Comparison of ENCODE assay signal across 25 cellular contexts in genomic region chr7:138207555-138207971, GRCh38.
"Had no signal": no experiment of that assay in that cellular context is flagged by ENCODE, and none has a peak within 500 bp of the region (broad histone marks: within the 10 kb centered on the region; RNA-seq: fewer than 3 reads in every experiment).

No MANE protein-coding gene starts in this region.

- DNase-seq: activated CD4-positive, alpha-beta memory T cell treated with anti-CD3 and anti-CD28 coated beads for 36 hours; activated CD4-positive, alpha-beta T cell treated with anti-CD3 and anti-CD28 coated beads for 4 hours; activated CD4-positive, CD25-positive, alpha-beta regulatory T cell; activated CD8-positive, alpha-beta memory T cell treated with anti-CD3 and anti-CD28 coated beads, Interleukin-2, amount 10 ng/mL, durations not matched to agents 7 days and 5 days; activated gamma-delta T cell; activated naive CD4-positive, alpha-beta T cell treated with anti-CD3 and anti-CD28 coated beads, Interleukin-2, amount 50 U/mL, for 16 hours; activated naive CD8-positive, alpha-beta T cell treated with anti-CD3 and anti-CD28 coated beads, Interleukin-2, amount 50 U/mL, for 24 hours; cerebellar nuclear complex; cortex of kidney; effector CD8-positive, alpha-beta T cell; foreskin melanocyte; islet precursor cell; left cardiac atrium; mesenchymal stem cell; naive B cell; posterior cingulate gyrus; right lobe of liver; small intestine; stimulated activated CD4-positive, alpha-beta T cell treated with anti-CD3 and anti-CD28 coated beads, Interleukin-2, amount 100 ng/mL, for 24 hours; stimulated activated naive CD8-positive, alpha-beta T cell treated with anti-CD3 and anti-CD28 coated beads, Interleukin-15, amount 100 ng/mL, for 72 hours; tibial artery had no signal

- H3K27ac Mint-ChIP-seq: activated CD4-positive, alpha-beta memory T cell treated with anti-CD3 and anti-CD28 coated beads for 36 hours; activated CD8-positive, alpha-beta memory T cell treated with anti-CD3 and anti-CD28 coated beads, Interleukin-2, amount 10 ng/mL, durations not matched to agents 7 days and 5 days; activated naive CD8-positive, alpha-beta T cell treated with anti-CD3 and anti-CD28 coated beads, Interleukin-2, amount 50 U/mL, for 24 hours; activated T-helper 1 cell treated with anti-CD3 and anti-CD28 coated beads, Interleukin-12 subunit alpha, Interleukin-12 subunit beta, Interleukin-2, Interleukin-4 antibody, amounts not matched to agents 30 ng/mL and 10 ng/mL and 1 ng/mL, durations not matched to agents 14 hours and 24 hours and 36 hours; stimulated activated effector memory CD8-positive, alpha-beta T cell treated with anti-CD3 and anti-CD28 coated beads, Interleukin-12 subunit alpha, Interleukin-12 subunit beta, amount 100 ng/mL, for 72 hours; stimulated activated naive CD8-positive, alpha-beta T cell treated with anti-CD3 and anti-CD28 coated beads, Interleukin-15, amount 100 ng/mL, for 72 hours; T-helper 1 cell treated with Interleukin-12 subunit alpha and Interleukin-12 subunit beta and Interleukin-4 antibody, amounts not matched to agents 30 μg/mL and 1 μg/mL, for 36 hours had no signal

- H3K4me1 Mint-ChIP-seq: activated CD8-positive, alpha-beta memory T cell treated with anti-CD3 and anti-CD28 coated beads, Interleukin-2, amount 10 ng/mL, durations not matched to agents 7 days and 5 days; activated naive CD8-positive, alpha-beta T cell treated with anti-CD3 and anti-CD28 coated beads, Interleukin-2, amount 50 U/mL, for 24 hours; stimulated activated effector memory CD8-positive, alpha-beta T cell treated with anti-CD3 and anti-CD28 coated beads, Interleukin-12 subunit alpha, Interleukin-12 subunit beta, amount 100 ng/mL, for 72 hours; stimulated activated naive CD8-positive, alpha-beta T cell treated with anti-CD3 and anti-CD28 coated beads, Interleukin-15, amount 100 ng/mL, for 72 hours had no signal

- H3K4me3 ChIP-seq: right lobe of liver, tibial artery had no signal

- H3K27me3 Mint-ChIP-seq: stimulated activated naive CD8-positive, alpha-beta T cell treated with anti-CD3 and anti-CD28 coated beads, Interleukin-15, amount 100 ng/mL, for 72 hours had no signal

- H3K9me3 Mint-ChIP-seq: activated CD4-positive, alpha-beta memory T cell treated with anti-CD3 and anti-CD28 coated beads for 36 hours; activated naive CD8-positive, alpha-beta T cell treated with anti-CD3 and anti-CD28 coated beads, Interleukin-2, amount 50 U/mL, for 24 hours; activated T-helper 1 cell treated with anti-CD3 and anti-CD28 coated beads, Interleukin-12 subunit alpha, Interleukin-12 subunit beta, Interleukin-2, Interleukin-4 antibody, amounts not matched to agents 30 ng/mL and 10 ng/mL and 1 ng/mL, durations not matched to agents 14 hours and 24 hours and 36 hours; naive B cell; stimulated activated effector memory CD8-positive, alpha-beta T cell treated with anti-CD3 and anti-CD28 coated beads, Interleukin-12 subunit alpha, Interleukin-12 subunit beta, amount 100 ng/mL, for 72 hours; stimulated activated naive CD8-positive, alpha-beta T cell treated with anti-CD3 and anti-CD28 coated beads, Interleukin-15, amount 100 ng/mL, for 72 hours; T-helper 1 cell treated with Interleukin-12 subunit alpha and Interleukin-12 subunit beta and Interleukin-4 antibody, amounts not matched to agents 30 μg/mL and 1 μg/mL, for 36 hours had no signal

- H3K27ac ChIP-seq: right lobe of liver, tibial artery had no signal

- H3K9me3 ChIP-seq: right lobe of liver, tibial artery had no signal

- H3K27me3 ChIP-seq: right lobe of liver, tibial artery had no signal

- H3K36me3 Mint-ChIP-seq: activated CD4-positive, alpha-beta memory T cell treated with anti-CD3 and anti-CD28 coated beads for 36 hours; activated CD8-positive, alpha-beta memory T cell treated with anti-CD3 and anti-CD28 coated beads, Interleukin-2, amount 10 ng/mL, durations not matched to agents 7 days and 5 days; naive B cell; stimulated activated effector memory CD8-positive, alpha-beta T cell treated with anti-CD3 and anti-CD28 coated beads, Interleukin-12 subunit alpha, Interleukin-12 subunit beta, amount 100 ng/mL, for 72 hours had no signal

- H3K4me3 Mint-ChIP-seq: activated CD4-positive, alpha-beta memory T cell treated with anti-CD3 and anti-CD28 coated beads for 36 hours; activated CD8-positive, alpha-beta memory T cell treated with anti-CD3 and anti-CD28 coated beads, Interleukin-2, amount 10 ng/mL, durations not matched to agents 7 days and 5 days; activated naive CD8-positive, alpha-beta T cell treated with anti-CD3 and anti-CD28 coated beads, Interleukin-2, amount 50 U/mL, for 24 hours; activated T-helper 1 cell treated with anti-CD3 and anti-CD28 coated beads, Interleukin-12 subunit alpha, Interleukin-12 subunit beta, Interleukin-2, Interleukin-4 antibody, amounts not matched to agents 30 ng/mL and 10 ng/mL and 1 ng/mL, durations not matched to agents 14 hours and 24 hours and 36 hours; naive B cell; stimulated activated effector memory CD8-positive, alpha-beta T cell treated with anti-CD3 and anti-CD28 coated beads, Interleukin-12 subunit alpha, Interleukin-12 subunit beta, amount 100 ng/mL, for 72 hours; stimulated activated naive CD8-positive, alpha-beta T cell treated with anti-CD3 and anti-CD28 coated beads, Interleukin-15, amount 100 ng/mL, for 72 hours; T-helper 1 cell treated with Interleukin-12 subunit alpha and Interleukin-12 subunit beta and Interleukin-4 antibody, amounts not matched to agents 30 μg/mL and 1 μg/mL, for 36 hours had no signal

- H3K36me3 ChIP-seq: right lobe of liver, tibial artery had no signal

- ATAC-seq: activated CD8-positive, alpha-beta memory T cell treated with anti-CD3 and anti-CD28 coated beads, Interleukin-2, amount 10 ng/mL, durations not matched to agents 7 days and 5 days; activated naive CD8-positive, alpha-beta T cell treated with anti-CD3 and anti-CD28 coated beads, Interleukin-2, amount 50 U/mL, for 24 hours; esophagus mucosa; left cardiac atrium; stimulated activated effector memory CD8-positive, alpha-beta T cell treated with anti-CD3 and anti-CD28 coated beads, Interleukin-12 subunit alpha, Interleukin-12 subunit beta, amount 100 ng/mL, for 72 hours; stimulated activated naive CD8-positive, alpha-beta T cell treated with anti-CD3 and anti-CD28 coated beads, Interleukin-15, amount 100 ng/mL, for 72 hours had no signal
